ENCODE assay signal across 8 cellular contexts in genomic region chr3:14946749-14947104, GRCh38. TPM values are rescaled to one million over a fixed set of nuclear protein-coding genes. Genes with fewer than 3 reads are reported as not detected.
DNase-seq lines count a peak whose midpoint lies in the region; ATAC-seq and TF ChIP-seq lines count a peak whose summit lies in the region.

No MANE protein-coding gene starts in this region.

- H3K4me3 ChIP-seq in astrocyte of the cerebellum (ENCODE audit: low read depth, low read length) (peak overlapping the region; percentile 82), lower lobe of right lung (peak overlapping the region; percentile 73)

- H3K27me3 Mint-ChIP-seq in activated naive CD4-positive, alpha-beta T cell treated with anti-CD3 and anti-CD28 coated beads for 36 hours (ENCODE audit: low read depth), result no peaks in the 10 kb centered on the region
- no peaks in the 10 kb centered on the region for H3K27me3 Mint-ChIP-seq in type B pancreatic cell

- in situ Hi-C loops in astrocyte of the cerebellum (cut with HindIII; ENCODE audit: low sequenced_read_pairs), result loop anchor here (10.0 to 25.0 kb wide), 2 partner anchors 266 to 292 kb away; partner anchors contain the start of genes CAPN7 and CCDC174

- TF ChIP-seq CTCF in astrocyte of the cerebellum (IDR thresholded peaks at IDR 0.05; ENCODE audit: low read depth, low read length, missing control alignments) (no peak), lower lobe of right lung (IDR thresholded peaks at IDR 0.05) (no peak), type B pancreatic cell (conservative IDR thresholded peaks at IDR 0.05) (no peak)

- DNase-seq in activated naive CD4-positive, alpha-beta T cell treated with anti-CD3 and anti-CD28 coated beads for 36 hours, result no peak
- no peak for DNase-seq in activated naive CD4-positive, alpha-beta T cell treated with Interleukin-2 at 50 U/mL for 16 hours
- DNase-seq in astrocyte of the cerebellum (ENCODE audit: low read depth) (no peak), lower lobe of right lung (no peak), type B pancreatic cell (ENCODE audit: extremely low spot score, unreplicated experiment) (no peak), cortex of kidney (lab: John Stamatoyannopoulos, UW) (no peak)

- H3K9me3 Mint-ChIP-seq in activated naive CD4-positive, alpha-beta T cell treated with anti-CD3 and anti-CD28 coated beads for 36 hours, result no peaks in the 10 kb centered on the region
- H3K9me3 Mint-ChIP-seq in type B pancreatic cell, result no peaks in the 10 kb centered on the region

- intact Hi-C loops in activated naive CD4-positive, alpha-beta T cell treated with anti-CD3 and anti-CD28 coated beads for 36 hours (cut with micrococcal nuclease), result loop anchor here (1.0 to 5.0 kb wide), 3 partner anchors 119 to 481 kb away; partner anchors contain the start of genes EAF1, METTL6 and MRPS25
- intact Hi-C loops in lower lobe of right lung (cut with DNase I), result no loop called here

- no peaks in the 10 kb centered on the region for H3K9me3 ChIP-seq in lower lobe of right lung

- ATAC-seq in lower lobe of right lung, result no peak
- no peak for ATAC-seq in HG03571 (IDR thresholded peaks at IDR 0.05; ENCODE audit: unreplicated experiment)
- ATAC-seq in HG03565 (IDR thresholded peaks at IDR 0.05; ENCODE audit: unreplicated experiment), result no peak

- H3K36me3 ChIP-seq in lower lobe of right lung, result peaks cover 37% of the 10 kb centered on the region

- H3K4me1 ChIP-seq in lower lobe of right lung, result peaks cover 40% of the 10 kb centered on the region

- H3K4me1 Mint-ChIP-seq in activated naive CD4-positive, alpha-beta T cell treated with anti-CD3 and anti-CD28 coated beads for 36 hours (ENCODE audit: low read depth), result peaks cover 35% of the 10 kb centered on the region
- peaks cover 36% of the 10 kb centered on the region for H3K4me1 Mint-ChIP-seq in type B pancreatic cell (ENCODE audit: unreplicated experiment)

- H3K4me3 Mint-ChIP-seq in activated naive CD4-positive, alpha-beta T cell treated with anti-CD3 and anti-CD28 coated beads for 36 hours, result peak overlapping the region; percentile 84
- H3K4me3 Mint-ChIP-seq in type B pancreatic cell, result peak overlapping the region; percentile 97

- no peaks in the 10 kb centered on the region for H3K27me3 ChIP-seq in lower lobe of right lung (ENCODE audit: low read depth)

- CTCF ChIA-PET in activated naive CD4-positive, alpha-beta T cell treated with anti-CD3 and anti-CD28 coated beads for 36 hours (lab: Charles Lee), result interaction anchor here (1.3 to 1.6 kb wide), 2 partner anchors 20 to 259 kb away, joined by 4 to 6 read pairs; partner anchors contain the start of gene CAPN7

- peaks cover 30% of the 10 kb centered on the region for H3K36me3 Mint-ChIP-seq in activated naive CD4-positive, alpha-beta T cell treated with anti-CD3 and anti-CD28 coated beads for 36 hours (ENCODE audit: low read depth)
- H3K36me3 Mint-ChIP-seq in type B pancreatic cell, result peaks cover 32% of the 10 kb centered on the region

- peak overlapping the region; percentile 94 for H3K27ac ChIP-seq in lower lobe of right lung

- peak overlapping the region; percentile 85 for H3K27ac Mint-ChIP-seq in activated naive CD4-positive, alpha-beta T cell treated with anti-CD3 and anti-CD28 coated beads for 36 hours
- H3K27ac Mint-ChIP-seq in type B pancreatic cell, result peak overlapping the region; percentile 94

RNA-seq across cellular contexts. Expression of gene NR2C2, which starts 0.7 kb away (rescaled TPM):
- 10 to 100 TPM; 60.6 to 61.3 TPM for total RNA-seq in activated naive CD4-positive, alpha-beta T cell treated with anti-CD3 and anti-CD28 coated beads for 36 hours
- total RNA-seq in lower lobe of right lung (56.7 TPM), type B pancreatic cell (ENCODE audit: low replicate concordance) (43.6 and 47.7 TPM in 2 replicates)
